In genomic region chr13:95624020-95624419, GRCh38 we compare ENCODE assay signal across 8 cellular contexts. TPM values are rescaled to one million over a fixed set of nuclear protein-coding genes. Genes with fewer than 3 reads are reported as not detected.
DNase-seq lines count a peak whose midpoint lies in the region; ATAC-seq and TF ChIP-seq lines count a peak whose summit lies in the region.

No MANE protein-coding gene starts in this region.

- H3K79me2 ChIP-seq in OCI-LY3 (ENCODE audit: low read length) = no peaks in the 10 kb centered on the region

- ATAC-seq in HG02870 (IDR thresholded peaks at IDR 0.05; ENCODE audit: unreplicated experiment) (peak; percentile 63), HG03025 (IDR thresholded peaks at IDR 0.05; ENCODE audit: low FRiP score, unreplicated experiment) (no peak)

- no peak overlapping the region for H3K4ac ChIP-seq in mesenchymal stem cell (ENCODE audit: low read depth in 1 of 2, low read length in 2 of 2)

- H2BK120ac ChIP-seq in mesenchymal stem cell (ENCODE audit: low read depth, low read length) = no peak overlapping the region

- H3K79me1 ChIP-seq in mesenchymal stem cell (replicated peaks; ENCODE audit: low read length, poor library complexity, severe bottlenecking) = peaks cover 17% of the 10 kb centered on the region

- H3K4me3 ChIP-seq in OCI-LY3 (ENCODE audit: low read length) (no peak overlapping the region), mesenchymal stem cell (ENCODE audit: insufficient read depth in 1 of 2, low read depth in 1 of 2, low read length in 2 of 2) (no peak overlapping the region)

- H3K27ac ChIP-seq in OCI-LY3 (ENCODE audit: low read length) = no peak overlapping the region
- peak overlapping the region; percentile 91 for H3K27ac ChIP-seq in mesenchymal stem cell (ENCODE audit: low read length, poor library complexity, severe bottlenecking)

- peak; percentile 83 for TF ChIP-seq CTCF in OCI-LY3 (IDR thresholded peaks at IDR 0.05; ENCODE audit: low read depth, low read length)

- H2BK12ac ChIP-seq in mesenchymal stem cell (ENCODE audit: low read length in 2 of 2) = no peak overlapping the region

- no peak overlapping the region for H2BK15ac ChIP-seq in mesenchymal stem cell (ENCODE audit: low read depth, poor library complexity, severe bottlenecking)

- H3K27me3 ChIP-seq in OCI-LY3 (ENCODE audit: low read depth, low read length) = no peaks in the 10 kb centered on the region
- H3K27me3 ChIP-seq in mesenchymal stem cell (ENCODE audit: control insufficient read depth in 1 of 2, insufficient read depth in 1 of 2, low read length in 2 of 2) = no peaks in the 10 kb centered on the region

- H3K9ac ChIP-seq in OCI-LY3 (ENCODE audit: low read length) (no peak overlapping the region), mesenchymal stem cell (ENCODE audit: low read length) (peak overlapping the region; percentile 30)

- H3K14ac ChIP-seq in mesenchymal stem cell (ENCODE audit: low read length in 2 of 2) = no peak overlapping the region

- 28% methylated on average over 5 of the region's 5 CpGs for WGBS in mesenchymal stem cell

- H3K9me3 ChIP-seq in OCI-LY3 (ENCODE audit: insufficient read depth, low read length) = no peaks in the 10 kb centered on the region
- no peaks in the 10 kb centered on the region for H3K9me3 ChIP-seq in mesenchymal stem cell (ENCODE audit: control insufficient read depth, low read length)

- H3K4me1 ChIP-seq in OCI-LY3 (ENCODE audit: low read length) (peaks cover 11% of the 10 kb centered on the region), mesenchymal stem cell (ENCODE audit: control insufficient read depth, insufficient read depth, low read depth, low read length) (peaks cover 7% of the 10 kb centered on the region)

- H3K23ac ChIP-seq in mesenchymal stem cell (ENCODE audit: low read length in 2 of 2) = no peak overlapping the region

- peak; percentile 68 for DNase-seq in AG08395 (ENCODE audit: low spot score)
- DNase-seq in GDM1 (lab: John Stamatoyannopoulos, UW) = peak; percentile 33
- DNase-seq in dedifferentiated amniotic fluid mesenchymal stem cell (ENCODE audit: extremely low spot score) = peak; percentile 48
- DNase-seq in mesenchymal stem cell = peak; percentile 57
- DNase-seq in middle frontal gyrus (ENCODE audit: extremely low spot score, low spot score) = no peak

- H3K36me3 ChIP-seq in OCI-LY3 (replicated peaks; ENCODE audit: low read depth, low read length) = no peaks in the 10 kb centered on the region
- H3K36me3 ChIP-seq in mesenchymal stem cell (ENCODE audit: control insufficient read depth in 1 of 2, insufficient read depth in 2 of 2, low read depth in 1 of 2, low read length in 2 of 2) = peaks cover 18 to 93% of the 10 kb centered on the region in 2 experiments

- H3K18ac ChIP-seq in mesenchymal stem cell (ENCODE audit: low read depth in 1 of 2, low read length in 2 of 2) = no peak overlapping the region

- peak overlapping the region; percentile 21; the same call in 1 of the 2 replicates for H3K4me2 ChIP-seq in OCI-LY3 (ENCODE audit: low read length)
- no peak overlapping the region for H3K4me2 ChIP-seq in mesenchymal stem cell (ENCODE audit: low read length, poor library complexity, severe bottlenecking)

- H2BK5ac ChIP-seq in mesenchymal stem cell (ENCODE audit: low read depth, low read length, poor library complexity, severe bottlenecking) = no peak overlapping the region

- H2AK5ac ChIP-seq in mesenchymal stem cell (ENCODE audit: low read length, severe bottlenecking) = no peak overlapping the region

- no peaks in the 10 kb centered on the region for H4K20me1 ChIP-seq in OCI-LY3 (ENCODE audit: insufficient read depth, low read length)

- H4K91ac ChIP-seq in mesenchymal stem cell (ENCODE audit: low read length) = no peak overlapping the region

- no peak overlapping the region for H4K8ac ChIP-seq in mesenchymal stem cell (ENCODE audit: low read length)

- H2AFZ ChIP-seq in OCI-LY3 (ENCODE audit: low read depth, low read length) (0 out of 2 replicates have a peak overlapping the region, but pooled peaks have one; percentile 66), mesenchymal stem cell (ENCODE audit: low read depth, low read length) (no peak overlapping the region)

RNA-seq across cellular contexts. Expression of gene DZIP1, which starts 20.5 kb away (rescaled TPM):
- polyA plus RNA-seq in mesenchymal stem cell (2013, experiment 1 of 2) = 57.1 TPM
- polyA plus RNA-seq in mesenchymal stem cell (2013, experiment 2 of 2) = 56.1 TPM

RNA-seq across cellular contexts. Expression of gene DNAJC3, which starts 52.9 kb away (rescaled TPM):
- 45.0 TPM for polyA plus RNA-seq in mesenchymal stem cell (2013, experiment 1 of 2)
- polyA plus RNA-seq in mesenchymal stem cell (2013, experiment 2 of 2) = 46.6 TPM
